1 cellular context compared by ENCODE assay signal in the genomic region with DNA sequence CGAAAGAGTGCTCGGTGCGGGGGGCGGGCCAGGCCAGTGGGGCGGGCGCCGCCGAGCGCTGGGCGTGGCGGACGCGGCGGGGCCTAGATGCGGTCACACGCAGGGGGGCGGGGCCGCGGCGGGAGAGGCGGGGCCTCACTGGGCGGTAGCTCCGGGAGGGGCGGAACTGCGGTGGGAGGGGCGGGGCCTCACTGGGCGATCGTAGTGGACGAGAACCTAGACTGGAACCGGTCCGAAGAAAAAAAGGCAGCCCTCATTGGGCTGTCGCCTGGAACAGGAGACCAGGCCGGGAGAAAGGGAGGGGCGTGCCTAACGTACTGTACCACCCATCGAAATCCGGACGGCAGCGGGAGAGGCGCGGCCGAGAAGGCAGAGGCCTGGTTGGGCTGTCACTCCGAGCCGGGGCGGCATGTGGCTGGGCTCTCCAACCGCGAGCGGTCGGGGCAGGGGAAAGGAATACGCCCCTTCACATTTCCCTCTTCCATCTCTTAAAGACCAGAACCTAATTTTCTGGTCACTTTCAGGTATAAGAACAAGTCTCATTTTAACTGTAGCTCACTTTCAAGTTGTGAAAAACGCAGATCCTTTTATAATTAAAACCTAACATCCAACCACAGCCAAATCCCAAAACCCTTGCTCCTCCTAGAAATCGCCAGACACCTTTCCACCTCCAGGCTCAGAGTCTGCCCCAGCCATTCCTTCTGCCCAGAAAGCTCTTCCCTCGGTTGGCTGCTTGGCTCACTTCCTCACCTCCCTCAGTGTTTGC.
TF ChIP-seq lines count a peak whose summit lies in the region.

A gene with protein sequence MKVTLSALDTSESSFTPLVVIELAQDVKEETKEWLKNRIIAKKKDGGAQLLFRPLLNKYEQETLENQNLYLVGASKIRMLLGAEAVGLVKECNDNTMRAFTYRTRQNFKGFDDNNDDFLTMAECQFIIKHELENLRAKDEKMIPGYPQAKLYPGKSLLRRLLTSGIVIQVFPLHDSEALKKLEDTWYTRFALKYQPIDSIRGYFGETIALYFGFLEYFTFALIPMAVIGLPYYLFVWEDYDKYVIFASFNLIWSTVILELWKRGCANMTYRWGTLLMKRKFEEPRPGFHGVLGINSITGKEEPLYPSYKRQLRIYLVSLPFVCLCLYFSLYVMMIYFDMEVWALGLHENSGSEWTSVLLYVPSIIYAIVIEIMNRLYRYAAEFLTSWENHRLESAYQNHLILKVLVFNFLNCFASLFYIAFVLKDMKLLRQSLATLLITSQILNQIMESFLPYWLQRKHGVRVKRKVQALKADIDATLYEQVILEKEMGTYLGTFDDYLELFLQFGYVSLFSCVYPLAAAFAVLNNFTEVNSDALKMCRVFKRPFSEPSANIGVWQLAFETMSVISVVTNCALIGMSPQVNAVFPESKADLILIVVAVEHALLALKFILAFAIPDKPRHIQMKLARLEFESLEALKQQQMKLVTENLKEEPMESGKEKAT (minus strand): TSS at position 38 of the 766 bp plus-strand sequence. CDS start 16,159 bp downstream, outside the sequence.

TF ChIP-seq in K562, 482 proteins besides CTCF, POLR2A, EP300 and RAD21 (continued from another document and continues in another):
- TF ChIP-seq, protein P1, sequence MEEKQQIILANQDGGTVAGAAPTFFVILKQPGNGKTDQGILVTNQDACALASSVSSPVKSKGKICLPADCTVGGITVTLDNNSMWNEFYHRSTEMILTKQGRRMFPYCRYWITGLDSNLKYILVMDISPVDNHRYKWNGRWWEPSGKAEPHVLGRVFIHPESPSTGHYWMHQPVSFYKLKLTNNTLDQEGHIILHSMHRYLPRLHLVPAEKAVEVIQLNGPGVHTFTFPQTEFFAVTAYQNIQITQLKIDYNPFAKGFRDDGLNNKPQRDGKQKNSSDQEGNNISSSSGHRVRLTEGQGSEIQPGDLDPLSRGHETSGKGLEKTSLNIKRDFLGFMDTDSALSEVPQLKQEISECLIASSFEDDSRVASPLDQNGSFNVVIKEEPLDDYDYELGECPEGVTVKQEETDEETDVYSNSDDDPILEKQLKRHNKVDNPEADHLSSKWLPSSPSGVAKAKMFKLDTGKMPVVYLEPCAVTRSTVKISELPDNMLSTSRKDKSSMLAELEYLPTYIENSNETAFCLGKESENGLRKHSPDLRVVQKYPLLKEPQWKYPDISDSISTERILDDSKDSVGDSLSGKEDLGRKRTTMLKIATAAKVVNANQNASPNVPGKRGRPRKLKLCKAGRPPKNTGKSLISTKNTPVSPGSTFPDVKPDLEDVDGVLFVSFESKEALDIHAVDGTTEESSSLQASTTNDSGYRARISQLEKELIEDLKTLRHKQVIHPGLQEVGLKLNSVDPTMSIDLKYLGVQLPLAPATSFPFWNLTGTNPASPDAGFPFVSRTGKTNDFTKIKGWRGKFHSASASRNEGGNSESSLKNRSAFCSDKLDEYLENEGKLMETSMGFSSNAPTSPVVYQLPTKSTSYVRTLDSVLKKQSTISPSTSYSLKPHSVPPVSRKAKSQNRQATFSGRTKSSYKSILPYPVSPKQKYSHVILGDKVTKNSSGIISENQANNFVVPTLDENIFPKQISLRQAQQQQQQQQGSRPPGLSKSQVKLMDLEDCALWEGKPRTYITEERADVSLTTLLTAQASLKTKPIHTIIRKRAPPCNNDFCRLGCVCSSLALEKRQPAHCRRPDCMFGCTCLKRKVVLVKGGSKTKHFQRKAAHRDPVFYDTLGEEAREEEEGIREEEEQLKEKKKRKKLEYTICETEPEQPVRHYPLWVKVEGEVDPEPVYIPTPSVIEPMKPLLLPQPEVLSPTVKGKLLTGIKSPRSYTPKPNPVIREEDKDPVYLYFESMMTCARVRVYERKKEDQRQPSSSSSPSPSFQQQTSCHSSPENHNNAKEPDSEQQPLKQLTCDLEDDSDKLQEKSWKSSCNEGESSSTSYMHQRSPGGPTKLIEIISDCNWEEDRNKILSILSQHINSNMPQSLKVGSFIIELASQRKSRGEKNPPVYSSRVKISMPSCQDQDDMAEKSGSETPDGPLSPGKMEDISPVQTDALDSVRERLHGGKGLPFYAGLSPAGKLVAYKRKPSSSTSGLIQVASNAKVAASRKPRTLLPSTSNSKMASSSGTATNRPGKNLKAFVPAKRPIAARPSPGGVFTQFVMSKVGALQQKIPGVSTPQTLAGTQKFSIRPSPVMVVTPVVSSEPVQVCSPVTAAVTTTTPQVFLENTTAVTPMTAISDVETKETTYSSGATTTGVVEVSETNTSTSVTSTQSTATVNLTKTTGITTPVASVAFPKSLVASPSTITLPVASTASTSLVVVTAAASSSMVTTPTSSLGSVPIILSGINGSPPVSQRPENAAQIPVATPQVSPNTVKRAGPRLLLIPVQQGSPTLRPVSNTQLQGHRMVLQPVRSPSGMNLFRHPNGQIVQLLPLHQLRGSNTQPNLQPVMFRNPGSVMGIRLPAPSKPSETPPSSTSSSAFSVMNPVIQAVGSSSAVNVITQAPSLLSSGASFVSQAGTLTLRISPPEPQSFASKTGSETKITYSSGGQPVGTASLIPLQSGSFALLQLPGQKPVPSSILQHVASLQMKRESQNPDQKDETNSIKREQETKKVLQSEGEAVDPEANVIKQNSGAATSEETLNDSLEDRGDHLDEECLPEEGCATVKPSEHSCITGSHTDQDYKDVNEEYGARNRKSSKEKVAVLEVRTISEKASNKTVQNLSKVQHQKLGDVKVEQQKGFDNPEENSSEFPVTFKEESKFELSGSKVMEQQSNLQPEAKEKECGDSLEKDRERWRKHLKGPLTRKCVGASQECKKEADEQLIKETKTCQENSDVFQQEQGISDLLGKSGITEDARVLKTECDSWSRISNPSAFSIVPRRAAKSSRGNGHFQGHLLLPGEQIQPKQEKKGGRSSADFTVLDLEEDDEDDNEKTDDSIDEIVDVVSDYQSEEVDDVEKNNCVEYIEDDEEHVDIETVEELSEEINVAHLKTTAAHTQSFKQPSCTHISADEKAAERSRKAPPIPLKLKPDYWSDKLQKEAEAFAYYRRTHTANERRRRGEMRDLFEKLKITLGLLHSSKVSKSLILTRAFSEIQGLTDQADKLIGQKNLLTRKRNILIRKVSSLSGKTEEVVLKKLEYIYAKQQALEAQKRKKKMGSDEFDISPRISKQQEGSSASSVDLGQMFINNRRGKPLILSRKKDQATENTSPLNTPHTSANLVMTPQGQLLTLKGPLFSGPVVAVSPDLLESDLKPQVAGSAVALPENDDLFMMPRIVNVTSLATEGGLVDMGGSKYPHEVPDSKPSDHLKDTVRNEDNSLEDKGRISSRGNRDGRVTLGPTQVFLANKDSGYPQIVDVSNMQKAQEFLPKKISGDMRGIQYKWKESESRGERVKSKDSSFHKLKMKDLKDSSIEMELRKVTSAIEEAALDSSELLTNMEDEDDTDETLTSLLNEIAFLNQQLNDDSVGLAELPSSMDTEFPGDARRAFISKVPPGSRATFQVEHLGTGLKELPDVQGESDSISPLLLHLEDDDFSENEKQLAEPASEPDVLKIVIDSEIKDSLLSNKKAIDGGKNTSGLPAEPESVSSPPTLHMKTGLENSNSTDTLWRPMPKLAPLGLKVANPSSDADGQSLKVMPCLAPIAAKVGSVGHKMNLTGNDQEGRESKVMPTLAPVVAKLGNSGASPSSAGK (IDR thresholded peaks at IDR 0.05): peak; percentile 64
- no peak for TF ChIP-seq MAFK (IDR thresholded peaks at IDR 0.05; ENCODE audit: low read length)
- TF ChIP-seq CCNT2 (IDR thresholded peaks at IDR 0.05; ENCODE audit: borderline replicate concordance, extremely low read depth, insufficient read length, low read depth, low read length): peak; percentile 69
- TF ChIP-seq, protein P2, sequence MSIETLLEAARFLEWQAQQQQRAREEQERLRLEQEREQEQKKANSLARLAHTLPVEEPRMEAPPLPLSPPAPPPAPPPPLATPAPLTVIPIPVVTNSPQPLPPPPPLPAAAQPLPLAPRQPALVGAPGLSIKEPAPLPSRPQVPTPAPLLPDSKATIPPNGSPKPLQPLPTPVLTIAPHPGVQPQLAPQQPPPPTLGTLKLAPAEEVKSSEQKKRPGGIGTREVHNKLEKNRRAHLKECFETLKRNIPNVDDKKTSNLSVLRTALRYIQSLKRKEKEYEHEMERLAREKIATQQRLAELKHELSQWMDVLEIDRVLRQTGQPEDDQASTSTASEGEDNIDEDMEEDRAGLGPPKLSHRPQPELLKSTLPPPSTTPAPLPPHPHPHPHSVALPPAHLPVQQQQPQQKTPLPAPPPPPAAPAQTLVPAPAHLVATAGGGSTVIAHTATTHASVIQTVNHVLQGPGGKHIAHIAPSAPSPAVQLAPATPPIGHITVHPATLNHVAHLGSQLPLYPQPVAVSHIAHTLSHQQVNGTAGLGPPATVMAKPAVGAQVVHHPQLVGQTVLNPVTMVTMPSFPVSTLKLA (conservative IDR thresholded peaks at IDR 0.05): peak; percentile 79 to 89
- TF ChIP-seq ZZZ3 (IDR thresholded peaks at IDR 0.05): no peak
- TF ChIP-seq, protein P3, sequence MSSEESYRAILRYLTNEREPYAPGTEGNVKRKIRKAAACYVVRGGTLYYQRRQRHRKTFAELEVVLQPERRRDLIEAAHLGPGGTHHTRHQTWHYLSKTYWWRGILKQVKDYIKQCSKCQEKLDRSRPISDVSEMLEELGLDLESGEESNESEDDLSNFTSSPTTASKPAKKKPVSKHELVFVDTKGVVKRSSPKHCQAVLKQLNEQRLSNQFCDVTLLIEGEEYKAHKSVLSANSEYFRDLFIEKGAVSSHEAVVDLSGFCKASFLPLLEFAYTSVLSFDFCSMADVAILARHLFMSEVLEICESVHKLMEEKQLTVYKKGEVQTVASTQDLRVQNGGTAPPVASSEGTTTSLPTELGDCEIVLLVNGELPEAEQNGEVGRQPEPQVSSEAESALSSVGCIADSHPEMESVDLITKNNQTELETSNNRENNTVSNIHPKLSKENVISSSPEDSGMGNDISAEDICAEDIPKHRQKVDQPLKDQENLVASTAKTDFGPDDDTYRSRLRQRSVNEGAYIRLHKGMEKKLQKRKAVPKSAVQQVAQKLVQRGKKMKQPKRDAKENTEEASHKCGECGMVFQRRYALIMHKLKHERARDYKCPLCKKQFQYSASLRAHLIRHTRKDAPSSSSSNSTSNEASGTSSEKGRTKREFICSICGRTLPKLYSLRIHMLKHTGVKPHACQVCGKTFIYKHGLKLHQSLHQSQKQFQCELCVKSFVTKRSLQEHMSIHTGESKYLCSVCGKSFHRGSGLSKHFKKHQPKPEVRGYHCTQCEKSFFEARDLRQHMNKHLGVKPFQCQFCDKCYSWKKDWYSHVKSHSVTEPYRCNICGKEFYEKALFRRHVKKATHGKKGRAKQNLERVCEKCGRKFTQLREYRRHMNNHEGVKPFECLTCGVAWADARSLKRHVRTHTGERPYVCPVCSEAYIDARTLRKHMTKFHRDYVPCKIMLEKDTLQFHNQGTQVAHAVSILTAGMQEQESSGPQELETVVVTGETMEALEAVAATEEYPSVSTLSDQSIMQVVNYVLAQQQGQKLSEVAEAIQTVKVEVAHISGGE (CRISPR knock-in tag; IDR thresholded peaks at IDR 0.05): no peak
- TF ChIP-seq RBFOX2 (IDR thresholded peaks at IDR 0.05; ENCODE audit: low read depth, low read length): peak; percentile 78
- TF ChIP-seq HOXB6 (CRISPR knock-in tag; IDR thresholded peaks at IDR 0.05; ENCODE audit: borderline replicate concordance): no peak
- peak; percentile 83 for TF ChIP-seq POLR2G (IDR thresholded peaks at IDR 0.05; ENCODE audit: low read depth, low read length)
- TF ChIP-seq CXXC5 (CRISPR knock-in tag; IDR thresholded peaks at IDR 0.05): peak; percentile 80
- 0 out of 2 replicates have a peak, but pooled peaks have one; percentile 41 for TF ChIP-seq ZNF57 (CRISPR knock-in tag; IDR thresholded peaks at IDR 0.05)
- TF ChIP-seq ZNF316 (IDR thresholded peaks at IDR 0.05): no peak
- 0 out of 2 replicates have a peak, but pooled peaks have one; percentile 20 for TF ChIP-seq LARP7 (IDR thresholded peaks at IDR 0.05)
- TF ChIP-seq, protein P4, sequence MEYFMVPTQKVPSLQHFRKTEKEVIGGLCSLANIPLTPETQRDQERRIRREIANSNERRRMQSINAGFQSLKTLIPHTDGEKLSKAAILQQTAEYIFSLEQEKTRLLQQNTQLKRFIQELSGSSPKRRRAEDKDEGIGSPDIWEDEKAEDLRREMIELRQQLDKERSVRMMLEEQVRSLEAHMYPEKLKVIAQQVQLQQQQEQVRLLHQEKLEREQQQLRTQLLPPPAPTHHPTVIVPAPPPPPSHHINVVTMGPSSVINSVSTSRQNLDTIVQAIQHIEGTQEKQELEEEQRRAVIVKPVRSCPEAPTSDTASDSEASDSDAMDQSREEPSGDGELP (CRISPR knock-in tag; IDR thresholded peaks at IDR 0.05; ENCODE audit: borderline replicate concordance): peak; percentile 64; the same call in 1 of the 2 replicates
- peak in 1 of 2 experiments; percentile 14; a peak in 1 of 4 replicates for TF ChIP-seq MAZ (CRISPR knock-in tag; conservative IDR thresholded peaks at IDR 0.05 in 1 of 2, IDR thresholded peaks at IDR 0.05 in 1 of 2)
- peak; percentile 57 for TF ChIP-seq SP1 (CRISPR knock-in tag; IDR thresholded peaks at IDR 0.05)
- no peak for TF ChIP-seq ZNF232 (CRISPR knock-in tag; IDR thresholded peaks at IDR 0.05)
- TF ChIP-seq, protein P5, sequence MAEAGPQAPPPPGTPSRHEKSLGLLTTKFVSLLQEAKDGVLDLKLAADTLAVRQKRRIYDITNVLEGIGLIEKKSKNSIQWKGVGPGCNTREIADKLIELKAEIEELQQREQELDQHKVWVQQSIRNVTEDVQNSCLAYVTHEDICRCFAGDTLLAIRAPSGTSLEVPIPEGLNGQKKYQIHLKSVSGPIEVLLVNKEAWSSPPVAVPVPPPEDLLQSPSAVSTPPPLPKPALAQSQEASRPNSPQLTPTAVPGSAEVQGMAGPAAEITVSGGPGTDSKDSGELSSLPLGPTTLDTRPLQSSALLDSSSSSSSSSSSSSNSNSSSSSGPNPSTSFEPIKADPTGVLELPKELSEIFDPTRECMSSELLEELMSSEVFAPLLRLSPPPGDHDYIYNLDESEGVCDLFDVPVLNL (CRISPR knock-in tag; IDR thresholded peaks at IDR 0.05; ENCODE audit: low read depth): no peak
- TF ChIP-seq XRCC5 (IDR thresholded peaks at IDR 0.05; ENCODE audit: low read depth, low read length): no peak
- peak; percentile 58; the same call in 1 of the 2 replicates for TF ChIP-seq PHF8 (IDR thresholded peaks at IDR 0.05; ENCODE audit: borderline replicate concordance, low read length)
- 0 out of 2 replicates have a peak, but pooled peaks have one; percentile 46 for TF ChIP-seq MXI1 (IDR thresholded peaks at IDR 0.05; ENCODE audit: low read depth, low read length)
- peak; percentile 43; the same call in 1 of the 2 replicates for TF ChIP-seq RB1 (IDR thresholded peaks at IDR 0.05; ENCODE audit: low read depth)
- no peak for TF ChIP-seq ZC3H4 (CRISPR knock-in tag; IDR thresholded peaks at IDR 0.05; ENCODE audit: borderline replicate concordance)
- no peak for TF ChIP-seq FOXP1 (CRISPR knock-in tag; IDR thresholded peaks at IDR 0.05)
